28 cellular contexts compared by ENCODE assay signal in the genomic region with DNA sequence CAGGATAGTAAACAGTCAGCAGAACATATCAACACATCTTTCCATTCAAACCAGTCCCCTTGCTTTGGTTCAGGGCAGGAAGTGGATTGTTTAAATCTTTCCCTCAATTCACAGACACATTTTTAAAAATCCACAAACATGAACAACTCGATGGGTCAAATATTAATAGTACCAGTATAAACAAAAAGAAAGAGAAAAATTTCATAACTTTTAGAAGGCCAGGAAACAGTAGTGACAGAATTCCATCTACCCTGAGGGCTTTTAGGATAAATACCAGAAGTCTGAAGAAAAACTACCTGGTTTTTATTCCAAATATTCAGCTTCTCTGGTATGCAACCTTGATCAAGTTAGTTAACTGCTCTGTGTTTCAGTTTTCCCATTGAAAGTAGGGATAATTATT.
"Had no signal": no experiment of that assay in that cellular context is flagged by ENCODE, and none has a peak within 500 bp of the region (broad histone marks: within the 10 kb centered on the region; RNA-seq: fewer than 3 reads in every experiment).

No MANE protein-coding gene starts in this region.

- H3K4me3 Mint-ChIP-seq: activated B cell treated with CpG ODN at 0.5 μM for 24 hours; activated CD4-positive, alpha-beta T cell treated with anti-CD3 and anti-CD28 coated beads for 36 hours; activated naive CD4-positive, alpha-beta T cell treated with anti-CD3 and anti-CD28 coated beads for 36 hours; activated T-cell treated with anti-CD3 and anti-CD28 coated beads, Interleukin-2, amount 50 U/mL, for 4 hours; dendritic cell treated with granulocyte-macrophage colony-stimulating factor and Interleukin-4, amounts not matched to agents 40 ng/mL and 50 ng/mL, for 4 days; immature natural killer cell; nephron progenitor cell; T-helper 1 cell treated with Interleukin-12 subunit alpha and Interleukin-12 subunit beta and Interleukin-4 antibody, amounts not matched to agents 30 μg/mL and 1 μg/mL, for 36 hours had no signal

- H3K4me2 ChIP-seq: hepatocyte had no signal

- H3K79me2 ChIP-seq: hepatocyte had no signal

- FAIRE-seq: endometrium had no signal

- H3K9me3 ChIP-seq: body of pancreas, left lung, sigmoid colon, testis, upper lobe of left lung had no signal

- H3K4me1 ChIP-seq: body of pancreas, left lung, sigmoid colon, testis, upper lobe of left lung had no signal

- H2AFZ ChIP-seq: hepatocyte had no signal

- H3K27me3 Mint-ChIP-seq: activated B cell treated with CpG ODN at 0.5 μM for 24 hours; activated CD4-positive, alpha-beta T cell treated with anti-CD3 and anti-CD28 coated beads for 36 hours; dendritic cell treated with granulocyte-macrophage colony-stimulating factor and Interleukin-4, amounts not matched to agents 40 ng/mL and 50 ng/mL, for 4 days had no signal

- H3K36me3 ChIP-seq: cardiac muscle cell, left lung, sigmoid colon, upper lobe of left lung had no signal

- H3K4me3 ChIP-seq: body of pancreas, cardiac muscle cell, hepatocyte, left lung, lung, sigmoid colon, testis, upper lobe of left lung had no signal

- H3K9me3 Mint-ChIP-seq: dendritic cell treated with granulocyte-macrophage colony-stimulating factor and Interleukin-4, amounts not matched to agents 40 ng/mL and 50 ng/mL, for 4 days; nephron progenitor cell; T-helper 1 cell treated with Interleukin-12 subunit alpha and Interleukin-12 subunit beta and Interleukin-4 antibody, amounts not matched to agents 30 μg/mL and 1 μg/mL, for 36 hours had no signal

- H3K27ac ChIP-seq: body of pancreas, cardiac muscle cell, hepatocyte, left lung, sigmoid colon, testis, upper lobe of left lung had no signal

- H3K27me3 ChIP-seq: body of pancreas, cardiac muscle cell, hepatocyte, left lung, sigmoid colon, testis, upper lobe of left lung had no signal

- DNase-seq: activated B cell treated with CpG ODN at 0.5 μM for 24 hours; activated CD4-positive, alpha-beta T cell treated with anti-CD3 and anti-CD28 coated beads for 36 hours; activated CD4-positive, alpha-beta T cell treated with anti-CD3 and anti-CD28 coated beads, Interleukin-2, amount 50 U/mL, for 48 hours; activated CD8-positive, alpha-beta memory T cell treated with anti-CD3 and anti-CD28 coated beads, Interleukin-2, amount 50 U/mL, for 48 hours; activated effector memory CD4-positive, alpha-beta T cell treated with Interleukin-2 at 50 U/mL for 16 hours; activated naive CD4-positive, alpha-beta T cell treated with anti-CD3 and anti-CD28 coated beads for 36 hours; activated T-cell treated with anti-CD3 and anti-CD28 coated beads, Interleukin-2, amount 50 U/mL, for 4 hours; body of pancreas; effector CD4-positive, alpha-beta T cell; erythroblast; glutamatergic neuron; immature natural killer cell; kidney glomerular epithelial cell; left lung; nephron progenitor cell; occipital lobe; sigmoid colon; stimulated activated CD4-positive, alpha-beta T cell treated with anti-CD3 and anti-CD28 coated beads, Interleukin-2, amount 100 ng/mL, for 48 hours; stimulated activated naive CD4-positive, alpha-beta T cell; T1000; testis; upper lobe of left lung had no signal

- H3K4me1 Mint-ChIP-seq: activated B cell treated with CpG ODN at 0.5 μM for 24 hours; activated CD4-positive, alpha-beta T cell treated with anti-CD3 and anti-CD28 coated beads for 36 hours; immature natural killer cell had no signal

- H3K27ac Mint-ChIP-seq: activated B cell treated with CpG ODN at 0.5 μM for 24 hours; activated CD4-positive, alpha-beta T cell treated with anti-CD3 and anti-CD28 coated beads for 36 hours; activated naive CD4-positive, alpha-beta T cell treated with anti-CD3 and anti-CD28 coated beads for 36 hours; dendritic cell treated with granulocyte-macrophage colony-stimulating factor and Interleukin-4, amounts not matched to agents 40 ng/mL and 50 ng/mL, for 4 days; immature natural killer cell; nephron progenitor cell; T-helper 1 cell treated with Interleukin-12 subunit alpha and Interleukin-12 subunit beta and Interleukin-4 antibody, amounts not matched to agents 30 μg/mL and 1 μg/mL, for 36 hours had no signal
